In the genomic region with DNA sequence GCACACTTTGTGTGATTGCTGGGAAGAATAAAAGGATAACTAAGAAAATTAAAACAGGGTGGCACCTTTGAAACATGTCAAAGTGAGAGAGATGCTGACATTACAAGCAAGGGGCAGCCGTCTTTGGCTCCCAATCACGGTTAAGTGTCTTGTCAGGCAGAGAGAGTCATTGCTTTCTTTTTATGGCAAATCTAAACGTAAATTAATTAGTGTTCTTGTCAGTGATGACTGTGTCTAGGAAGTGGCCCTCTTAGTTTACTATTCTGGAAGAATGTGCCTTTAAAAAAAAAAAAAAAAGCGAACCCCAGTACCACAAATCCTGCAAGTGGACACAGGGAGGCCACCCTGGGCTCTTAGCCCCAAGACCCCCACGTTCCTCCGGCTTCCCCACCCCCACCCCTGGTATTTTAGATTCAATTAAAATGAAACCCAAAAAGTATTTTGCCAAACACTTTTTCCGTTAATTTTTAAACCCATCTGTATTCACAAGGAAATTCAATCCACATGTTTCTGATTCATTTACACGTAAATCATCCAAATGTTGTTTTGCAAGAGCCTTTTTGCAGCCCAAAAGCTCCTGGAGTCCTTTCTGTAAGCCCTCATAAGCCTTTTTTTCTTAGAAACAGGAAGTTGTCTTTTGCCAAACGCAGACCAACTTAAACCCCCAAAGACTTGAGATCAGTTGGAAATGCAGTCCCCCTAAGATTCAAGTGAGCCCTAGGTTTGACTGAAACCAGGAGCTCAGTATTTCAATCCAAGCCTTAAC, we compare ENCODE assay signal across 12 cellular contexts.
DNase-seq lines count a peak whose midpoint lies in the region; ATAC-seq and TF ChIP-seq lines count a peak whose summit lies in the region.
"Had no signal": no experiment of that assay in that cellular context is flagged by ENCODE, and none has a peak within 500 bp of the region (broad histone marks: within the 10 kb centered on the region; RNA-seq: fewer than 3 reads in every experiment).

No MANE protein-coding gene starts in this region.

- no peak overlapping the region for H2AFZ ChIP-seq in osteoblast (ENCODE audit: low read length)

- H3K36me3 ChIP-seq in esophagus squamous epithelium = no peaks in the 10 kb centered on the region
- H3K36me3 ChIP-seq in osteoblast (ENCODE audit: insufficient read depth, low read length) = peaks cover 22% of the 10 kb centered on the region

- TF ChIP-seq CTCF in esophagus squamous epithelium (IDR thresholded peaks at IDR 0.05) = no peak
- no peak for TF ChIP-seq CTCF in osteoblast (IDR thresholded peaks at IDR 0.05; ENCODE audit: extremely low read depth, low read depth, low read length)
- TF ChIP-seq CTCF in lower leg skin (IDR thresholded peaks at IDR 0.05) = no peak

- no peaks in the 10 kb centered on the region for H4K20me1 ChIP-seq in osteoblast (ENCODE audit: insufficient read depth, low read length)

- H3K79me2 ChIP-seq in osteoblast (ENCODE audit: insufficient read depth, low read length) = no peaks in the 10 kb centered on the region

- H3K9me3 ChIP-seq in esophagus squamous epithelium (no peaks in the 10 kb centered on the region), osteoblast (ENCODE audit: low read depth, low read length) (no peaks in the 10 kb centered on the region)

- H3K4me3 ChIP-seq in esophagus squamous epithelium = no peak overlapping the region
- H3K4me3 ChIP-seq in osteoblast (ENCODE audit: insufficient read depth, low read length) = peak overlapping the region; percentile 48
- H3K4me3 ChIP-seq in lower leg skin (ENCODE audit: low read depth, poor library complexity, severe bottlenecking) = no peak overlapping the region

- H3K4me1 ChIP-seq in esophagus squamous epithelium (peaks cover 0 to 19% (median 3%) of the 10 kb centered on the region in 3 donors), osteoblast (ENCODE audit: insufficient read depth, low read length) (peaks cover 67% of the 10 kb centered on the region)

- WGBS in esophagus squamous epithelium, 2 donors = 41 to 60% methylated on average over 9 of the region's 9 CpGs
- 36% methylated on average over 9 of the region's 9 CpGs for WGBS in lower leg skin, 2 donors

- ATAC-seq in GM18498 (IDR thresholded peaks at IDR 0.05; ENCODE audit: unreplicated experiment) (no peak), HG02763 (IDR thresholded peaks at IDR 0.05; ENCODE audit: unreplicated experiment) (no peak)
- ATAC-seq: T-helper 17 cell had no signal

- H3K27me3 ChIP-seq in esophagus squamous epithelium = peaks cover 0 to 16% (median 0%) of the 10 kb centered on the region in 4 donors
- H3K27me3 ChIP-seq in osteoblast (ENCODE audit: insufficient read depth, low read length) = no peaks in the 10 kb centered on the region

- no peak for TF ChIP-seq POLR2A in esophagus squamous epithelium (IDR thresholded peaks at IDR 0.05)
- no peak for TF ChIP-seq POLR2A in lower leg skin (IDR thresholded peaks at IDR 0.05)

- DNase-seq in AG08395 (ENCODE audit: low spot score) = peak; percentile 48
- peak; percentile 73 for DNase-seq in LHCN-M2 (ENCODE audit: low read depth)
- DNase-seq in esophagus squamous epithelium (lab: John Stamatoyannopoulos, UW) = no peak
- no peak for DNase-seq in osteoblast (ENCODE audit: insufficient read length, low spot score, missing footprints)
- no peak for DNase-seq in lower leg skin (ENCODE audit: low spot score in 2 of 2)
- DNase-seq in NCI-H82 (lab: John Stamatoyannopoulos, UW) = no peak
- DNase-seq: AML-193, amniotic stem cell, NCI-H1436, T-helper 17 cell had no signal

- H3K27ac ChIP-seq in esophagus squamous epithelium (peak overlapping the region in 3 of 4 donors; percentile 38 to 73 (median 53)), osteoblast (ENCODE audit: low read depth, low read length) (peak overlapping the region; percentile 99)

- H3K4me2 ChIP-seq in osteoblast (ENCODE audit: insufficient read depth, low read length) = peak overlapping the region; percentile 69

- intact Hi-C loops in esophagus squamous epithelium (cut with DNase I) = no loop called here
- intact Hi-C loops in lower leg skin (cut with DNase I; ENCODE audit: low total_unique reads) = no loop called here

Comparison
In these comparisons a context has a peak if more than half of its experiments do, and no peak if none do; other contexts are left out.
1. DNase-seq: peak in AG08395 (single experiment) and LHCN-M2 (single experiment); none in esophagus squamous epithelium (single experiment), osteoblast (single experiment), lower leg skin (0 of 2) and NCI-H82 (single experiment).